In the genomic region with DNA sequence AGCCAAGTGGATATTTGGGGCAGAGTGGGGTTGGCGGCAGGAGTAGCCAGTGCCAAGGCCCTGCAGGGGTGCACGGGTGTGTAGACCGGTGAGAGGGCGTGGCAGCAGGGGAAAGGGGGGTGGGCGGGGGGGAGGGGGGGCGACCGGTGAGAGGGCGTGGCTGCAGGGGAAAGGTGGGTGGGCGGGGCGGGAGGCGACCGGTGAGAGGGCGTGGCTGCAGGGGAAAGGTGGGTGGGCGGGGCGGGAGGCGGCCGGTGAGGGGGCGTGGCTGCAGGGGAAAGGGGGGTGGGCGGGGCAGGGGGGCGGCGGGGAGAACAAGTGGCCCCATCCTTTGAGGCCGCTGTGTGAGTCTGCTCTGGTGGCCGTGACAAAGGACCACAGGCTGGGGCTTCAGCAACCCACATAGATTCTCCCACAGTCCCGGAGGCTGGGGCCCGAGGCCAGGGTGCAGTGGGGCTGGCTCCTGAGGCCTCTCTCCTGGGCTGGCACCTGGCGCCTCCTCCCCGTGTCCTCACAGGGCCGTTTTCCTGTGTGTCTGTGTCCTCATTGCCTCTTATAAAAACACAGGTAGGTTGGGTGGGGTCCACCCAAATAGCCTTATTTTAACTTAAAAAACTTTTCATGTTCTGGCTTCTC, we compare ENCODE assay signal across 16 cellular contexts. TPM values are rescaled to one million over a fixed set of nuclear protein-coding genes. Genes with fewer than 3 reads are reported as not detected.
DNase-seq lines count a peak whose midpoint lies in the region; ATAC-seq lines count a peak whose summit lies in the region.
"Had no signal": no experiment of that assay in that cellular context is flagged by ENCODE, and none has a peak within 500 bp of the region (broad histone marks: within the 10 kb centered on the region; RNA-seq: fewer than 3 reads in every experiment).

No MANE protein-coding gene starts in this region.

- H3K27ac ChIP-seq in HUES64 (ENCODE audit: low read depth, low read length) = no peak overlapping the region
- H3K27ac ChIP-seq: cardiac muscle cell had no signal

- peak overlapping the region; percentile 42 for H3K4me3 ChIP-seq in HUES64 (ENCODE audit: low read length)
- H3K4me3 ChIP-seq: cardiac muscle cell had no signal

- WGBS in HUES64 = 44% methylated on average over 10 of the region's 28 CpGs

- no peak for ATAC-seq in memory B cell (ENCODE audit: low read depth)
- no peak for ATAC-seq in HG02840 (IDR thresholded peaks at IDR 0.05; ENCODE audit: low FRiP score, unreplicated experiment)
- ATAC-seq: naive thymus-derived CD4-positive, alpha-beta T cell had no signal

- DNase-seq in NCI-H2029 (lab: John Stamatoyannopoulos, UW) = peak; percentile 30
- no peak for DNase-seq in NCI-H2029 treated with DMSO at 0.1 percent for 48 hours (lab: John Stamatoyannopoulos, UW)
- peak; percentile 48 for DNase-seq in SW480 (ENCODE audit: low spot score)
- DNase-seq in memory B cell (ENCODE audit: low spot score in 2 of 2) = no peak
- no peak for DNase-seq in NCI-H226
- no peak for DNase-seq in GDM1 (lab: John Stamatoyannopoulos, UW)
- DNase-seq: activated CD4-positive, alpha-beta T cell treated with anti-CD3 and anti-CD28 coated beads, Interleukin-2, amount 10 ng/mL, durations not matched to agents 7 days and 5 days; activated T-cell treated with anti-CD3 and anti-CD28 coated beads, Interleukin-2, amount 50 U/mL, for 1 hour; CD4-positive, CD25-positive, alpha-beta regulatory T cell; effector memory CD4-positive, alpha-beta T cell; NCI-H1694 treated with DMSO at 0.1 percent for 48 hours; NK-92 treated with Interleukin-12 subunit alpha and Interleukin-12 subunit beta, amount 100 ng/mL, for 24 hours had no signal

- peak overlapping the region; percentile 2 for H3K4me3 Mint-ChIP-seq in memory B cell
- H3K4me3 Mint-ChIP-seq: activated CD4-positive, alpha-beta T cell treated with anti-CD3 and anti-CD28 coated beads, Interleukin-2, amount 10 ng/mL, durations not matched to agents 7 days and 5 days; CD4-positive, CD25-positive, alpha-beta regulatory T cell had no signal

- H3K9me3 ChIP-seq in HUES64 (ENCODE audit: insufficient read depth, low read depth, low read length) = no peaks in the 10 kb centered on the region

- H3K27me3 Mint-ChIP-seq in memory B cell = peaks cover 23% of the 10 kb centered on the region
- H3K27me3 Mint-ChIP-seq: activated CD4-positive, alpha-beta T cell treated with anti-CD3 and anti-CD28 coated beads, Interleukin-2, amount 10 ng/mL, durations not matched to agents 7 days and 5 days had no signal

- H3K27me3 ChIP-seq in HUES64 (ENCODE audit: insufficient read depth, low read length) = no peaks in the 10 kb centered on the region
- H3K27me3 ChIP-seq: cardiac muscle cell had no signal

- peaks cover 7% of the 10 kb centered on the region for H3K36me3 Mint-ChIP-seq in memory B cell

- no peaks in the 10 kb centered on the region for H3K36me3 ChIP-seq in HUES64 (ENCODE audit: insufficient read depth, low read length)
- H3K36me3 ChIP-seq: cardiac muscle cell had no signal

- H3K9me3 Mint-ChIP-seq in memory B cell = peaks cover 5% of the 10 kb centered on the region

- H3K9ac ChIP-seq in HUES64 (ENCODE audit: low read depth, low read length) = no peak overlapping the region

- no peak overlapping the region for H3K27ac Mint-ChIP-seq in memory B cell
- H3K27ac Mint-ChIP-seq: activated CD4-positive, alpha-beta T cell treated with anti-CD3 and anti-CD28 coated beads, Interleukin-2, amount 10 ng/mL, durations not matched to agents 7 days and 5 days; CD4-positive, CD25-positive, alpha-beta regulatory T cell had no signal

- H3K4me1 ChIP-seq in HUES64 (ENCODE audit: insufficient read depth, low read length) = peaks cover 9% of the 10 kb centered on the region

- H3K4me1 Mint-ChIP-seq in memory B cell = peaks cover 15% of the 10 kb centered on the region

RNA-seq across cellular contexts. Expression of a gene that starts 25.8 kb away (rescaled TPM):
- 39.5 TPM for polyA plus RNA-seq in HUES64 (2013, experiment 1 of 2)
- polyA plus RNA-seq in HUES64 (2013, experiment 2 of 2) = 29.7 TPM

RNA-seq across cellular contexts. Expression of a gene that starts 39.1 kb away (rescaled TPM):
- polyA plus RNA-seq in HUES64 (2013, experiment 1 of 2) = 45.6 TPM
- 48.2 TPM for polyA plus RNA-seq in HUES64 (2013, experiment 2 of 2)

RNA-seq across cellular contexts. Expression of a gene that starts 49.8 kb away (rescaled TPM):
- polyA plus RNA-seq in HUES64 (2013, experiment 1 of 2) = 2.5 TPM
- polyA plus RNA-seq in HUES64 (2013, experiment 2 of 2) = 5.1 TPM

Comparison
In these comparisons a context has a peak if more than half of its experiments do, and no peak if none do; other contexts are left out.
1. DNase-seq: peak in NCI-H2029 (single experiment) and SW480 (single experiment); none in NCI-H2029 treated with DMSO at 0.1 percent for 48 hours (single experiment), memory B cell (0 of 2), NCI-H226 (single experiment) and GDM1 (single experiment).